In genomic region chr19:9970481-9970880, GRCh38 we compare ENCODE assay signal across 18 cellular contexts.
"Had no signal": no experiment of that assay in that cellular context is flagged by ENCODE, and none has a peak within 500 bp of the region (broad histone marks: within the 10 kb centered on the region; RNA-seq: fewer than 3 reads in every experiment).

No MANE protein-coding gene starts in this region.

- H3K4me3 ChIP-seq: coronary artery, dorsolateral prefrontal cortex, esophagus muscularis mucosa, gastroesophageal sphincter, heart left ventricle, hepatocyte, left lung, lower lobe of right lung, mucosa of descending colon had no signal

- H3K9me3 ChIP-seq: esophagus muscularis mucosa, gastroesophageal sphincter, heart left ventricle, left lung, lower lobe of right lung, mucosa of descending colon had no signal

- H3K4me3 Mint-ChIP-seq: mesothelial cell of epicardium had no signal

- H3K9me3 Mint-ChIP-seq: mesothelial cell of epicardium had no signal

- H3K4me1 Mint-ChIP-seq: mesothelial cell of epicardium had no signal

- ATAC-seq: foreskin keratinocyte, gastroesophageal sphincter, left cardiac atrium, left lung, left ventricle myocardium superior, lower lobe of right lung, mucosa of descending colon had no signal

- H3K36me3 ChIP-seq: left lung had no signal

- H3K4me1 ChIP-seq: esophagus muscularis mucosa, foreskin keratinocyte, gastroesophageal sphincter, heart left ventricle, left lung, lower lobe of right lung had no signal

- H3K27me3 ChIP-seq: foreskin keratinocyte had no signal

- DNase-seq: dermis blood vessel endothelial cell; dorsolateral prefrontal cortex; effector CD4-positive, alpha-beta T cell; effector memory CD4-positive, alpha-beta T cell; foreskin keratinocyte; hypothalamus; left cardiac atrium; left lung; left ventricle myocardium superior; lower lobe of right lung; mesenchymal stem cell; mucosa of descending colon had no signal

- H3K27ac Mint-ChIP-seq: mesothelial cell of epicardium had no signal

- H3K27ac ChIP-seq: coronary artery, dorsolateral prefrontal cortex, esophagus muscularis mucosa, foreskin keratinocyte, gastroesophageal sphincter, heart left ventricle, hepatocyte, left lung, lower lobe of right lung had no signal
